ENCODE assay signal across 25 cellular contexts in the genomic region with DNA sequence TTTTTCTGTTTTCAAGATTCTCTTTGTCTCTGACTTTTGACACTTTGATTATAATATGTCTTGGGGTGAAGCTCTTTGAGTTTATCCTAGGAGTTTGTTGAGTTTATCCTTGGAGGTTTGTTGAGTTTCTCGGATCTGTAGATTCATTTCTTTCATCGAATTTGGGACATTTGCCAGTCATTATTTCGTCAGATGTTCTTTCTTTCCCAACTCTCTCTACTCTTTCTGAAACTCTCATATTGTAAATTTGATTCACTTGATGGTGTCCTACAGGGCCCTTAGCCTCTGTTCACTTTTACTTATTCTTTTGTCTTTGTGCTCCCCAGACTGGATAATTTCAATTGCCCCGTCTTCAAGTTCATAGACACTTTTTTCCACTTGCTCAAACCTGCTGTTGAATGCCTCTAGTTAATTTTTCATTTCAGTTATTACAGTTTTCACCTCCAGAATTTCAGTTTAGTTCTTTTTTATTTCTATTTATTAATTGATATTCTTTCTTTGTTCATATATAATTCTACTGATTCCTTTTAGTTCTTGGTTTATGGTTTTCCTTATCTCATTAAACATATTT.
"Had no signal": no experiment of that assay in that cellular context is flagged by ENCODE, and none has a peak within 500 bp of the region (broad histone marks: within the 10 kb centered on the region; RNA-seq: fewer than 3 reads in every experiment).

No MANE protein-coding gene starts in this region.

- H3K27ac ChIP-seq: coronary artery, gastrocnemius medialis, left lung, neural progenitor cell, parathyroid adenoma, thoracic aorta, tibial nerve had no signal

- H3K36me3 ChIP-seq: gastrocnemius medialis, left lung, thoracic aorta, tibial nerve, upper lobe of left lung had no signal

- H3K79me2 ChIP-seq: parathyroid adenoma had no signal

- DNase-seq: dermis blood vessel endothelial cell; effector memory CD4-positive, alpha-beta T cell; erythroblast; gastrocnemius medialis; head of caudate nucleus; hippocampal formation; left cardiac atrium; left lung; mesendoderm; midbrain; naive thymus-derived CD4-positive, alpha-beta T cell; stimulated activated CD4-positive, alpha-beta T cell treated with anti-CD3 and anti-CD28 coated beads, Interleukin-2, amount 100 ng/mL, for 24 hours; stimulated activated CD4-positive, alpha-beta T cell treated with anti-CD3 and anti-CD28 coated beads, Interleukin-4, amount 100 ng/mL, for 24 hours; stimulated activated naive CD8-positive, alpha-beta T cell treated with anti-CD3 and anti-CD28 coated beads, Interleukin-15, Interleukin-2, amounts not matched to agents 100 U/mL and 50 U/mL, for 24 hours; substantia nigra; upper lobe of left lung had no signal

- H2AFZ ChIP-seq: neural progenitor cell, parathyroid adenoma had no signal

- ATAC-seq: gastrocnemius medialis; left cardiac atrium; left lung; naive thymus-derived CD4-positive, alpha-beta T cell; sciatic nerve; stimulated activated effector memory CD8-positive, alpha-beta T cell treated with anti-CD3 and anti-CD28 coated beads, Interleukin-12 subunit alpha, Interleukin-12 subunit beta, amount 100 ng/mL, for 72 hours; stimulated activated naive CD8-positive, alpha-beta T cell treated with anti-CD3 and anti-CD28 coated beads, Interleukin-15, Interleukin-2, amounts not matched to agents 100 U/mL and 50 U/mL, for 24 hours had no signal

- H3K4me3 ChIP-seq: coronary artery, gastrocnemius medialis, left lung, neural progenitor cell, thoracic aorta, tibial nerve, upper lobe of left lung had no signal

- H3K27me3 ChIP-seq: neural progenitor cell, upper lobe of left lung had no signal

- H3K36me3 Mint-ChIP-seq: neural progenitor cell; stimulated activated effector memory CD8-positive, alpha-beta T cell treated with anti-CD3 and anti-CD28 coated beads, Interleukin-12 subunit alpha, Interleukin-12 subunit beta, amount 100 ng/mL, for 72 hours had no signal

- H3K27ac Mint-ChIP-seq: naive thymus-derived CD4-positive, alpha-beta T cell; nephron; neural progenitor cell; stimulated activated effector memory CD8-positive, alpha-beta T cell treated with anti-CD3 and anti-CD28 coated beads, Interleukin-12 subunit alpha, Interleukin-12 subunit beta, amount 100 ng/mL, for 72 hours had no signal

- H3K27me3 Mint-ChIP-seq: progenitor cell of endocrine pancreas had no signal

- H3K4me1 Mint-ChIP-seq: nephron had no signal

- H3K4me1 ChIP-seq: gastrocnemius medialis, parathyroid adenoma, tibial nerve had no signal

- H3K4me3 Mint-ChIP-seq: naive thymus-derived CD4-positive, alpha-beta T cell; nephron; neural progenitor cell; stimulated activated effector memory CD8-positive, alpha-beta T cell treated with anti-CD3 and anti-CD28 coated beads, Interleukin-12 subunit alpha, Interleukin-12 subunit beta, amount 100 ng/mL, for 72 hours had no signal

- H3K4me2 ChIP-seq: neural progenitor cell had no signal
